Comparison of ENCODE assay signal across 27 cellular contexts in genomic region chr9:112043423-112043822, GRCh38.
DNase-seq lines count a peak whose midpoint lies in the region; ATAC-seq, FAIRE-seq and TF ChIP-seq lines count a peak whose summit lies in the region.
"Had no signal": no experiment of that assay in that cellular context is flagged by ENCODE, and none has a peak within 500 bp of the region (broad histone marks: within the 10 kb centered on the region; RNA-seq: fewer than 3 reads in every experiment).

No MANE protein-coding gene starts in this region.

- H3K23ac ChIP-seq in H1 (ENCODE audit: insufficient read length), result no peak overlapping the region

- TF ChIP-seq RAD21 in H1 (IDR thresholded peaks at IDR 0.05 in 1 of 2, conservative IDR thresholded peaks at IDR 0.05 in 1 of 2; ENCODE audit: low read depth in 2 of 2, low read length in 2 of 2), result no peak

- H3K4me3 Mint-ChIP-seq in nephron, result no peak overlapping the region
- H3K4me3 Mint-ChIP-seq in type B pancreatic cell, result no peak overlapping the region
- H3K4me3 Mint-ChIP-seq: immature natural killer cell; stimulated activated naive CD8-positive, alpha-beta T cell treated with anti-CD3 and anti-CD28 coated beads, Interleukin-15, amount 100 ng/mL, for 72 hours had no signal

- no peaks in the 10 kb centered on the region for H3K23me2 ChIP-seq in H1 (ENCODE audit: low read depth, low read length)

- H2BK5ac ChIP-seq in H1 (ENCODE audit: low read depth, low read length), result no peak overlapping the region

- H3K27ac Mint-ChIP-seq in nephron (peak overlapping the region; percentile 56 to 65 (median 60)), type B pancreatic cell (no peak overlapping the region)
- H3K27ac Mint-ChIP-seq: immature natural killer cell; stimulated activated naive CD8-positive, alpha-beta T cell treated with anti-CD3 and anti-CD28 coated beads, Interleukin-15, amount 100 ng/mL, for 72 hours had no signal

- H3K4me2 ChIP-seq in H1 (ENCODE audit: insufficient read depth in 1 of 2, low read depth in 2 of 2, low read length in 2 of 2), result no peak overlapping the region
- H3K4me2 ChIP-seq: hepatocyte had no signal

- H3K56ac ChIP-seq in H1 (replicated peaks; ENCODE audit: insufficient read length, low read depth, low read length), result no peak overlapping the region

- H2BK120ac ChIP-seq in H1 (replicated peaks; ENCODE audit: low read depth, low read length), result no peak overlapping the region

- no peak for FAIRE-seq in H1 (lab: Jason Lieb, UNC)
- FAIRE-seq: GM18507 had no signal

- TF ChIP-seq CTCF in AG10803 (conservative IDR thresholded peaks at IDR 0.05; ENCODE audit: low read length) (no peak), Panc1 (IDR thresholded peaks at IDR 0.05) (no peak), H1 (IDR thresholded peaks at IDR 0.05; ENCODE audit: control extremely low read depth in 1 of 3, insufficient read depth in 1 of 3, low read depth in 1 of 3, low read length in 3 of 3) (no peak), nephron (IDR thresholded peaks at IDR 0.05; ENCODE audit: unreplicated experiment in 3 of 3) (no peak), type B pancreatic cell (conservative IDR thresholded peaks at IDR 0.05) (no peak)

- ATAC-seq in Panc1 (no peak), HG02840 (IDR thresholded peaks at IDR 0.05; ENCODE audit: low FRiP score, unreplicated experiment) (no peak)
- ATAC-seq: left ventricle myocardium superior; stimulated activated naive CD8-positive, alpha-beta T cell treated with anti-CD3 and anti-CD28 coated beads, Interleukin-15, amount 100 ng/mL, for 72 hours had no signal

- H3K4me3 ChIP-seq in AG10803 (ENCODE audit: low read length) (no peak overlapping the region), Panc1 (ENCODE audit: low read depth in 2 of 2, low read length in 2 of 2) (no peak overlapping the region), H1 (ENCODE audit: extremely low read depth in 1 of 4, insufficient read depth in 2 of 4, low read depth in 3 of 4, low read length in 4 of 4) (no peak overlapping the region), SJCRH30 (no peak overlapping the region)
- H3K4me3 ChIP-seq: hepatocyte, tibial artery had no signal

- no peak overlapping the region for H2AFZ ChIP-seq in H1 (ENCODE audit: low read length)
- H2AFZ ChIP-seq: hepatocyte had no signal

- H2AK5ac ChIP-seq in H1 (ENCODE audit: low read depth, low read length), result no peak overlapping the region

- H3K18ac ChIP-seq in H1 (ENCODE audit: extremely low read depth, low read length), result no peak overlapping the region

- H4K5ac ChIP-seq in H1 (ENCODE audit: insufficient read length, low read depth, low read length), result no peak overlapping the region

- BruUV-seq in Panc1 (replicated peaks; lab: Mats Ljungman, UMichigan), result no TSS peak

- TF ChIP-seq EP300 in H1 (IDR thresholded peaks at IDR 0.05; ENCODE audit: borderline replicate concordance in 1 of 2, low read depth in 2 of 2, low read length in 2 of 2), result no peak

- H2BK20ac ChIP-seq in H1 (ENCODE audit: low read length), result no peak overlapping the region

- H3K36me3 Mint-ChIP-seq in nephron (ENCODE audit: low read depth), result peaks cover 37% of the 10 kb centered on the region
- H3K36me3 Mint-ChIP-seq in type B pancreatic cell, result peaks cover 25% of the 10 kb centered on the region

- CTCF ChIA-PET in Panc1 (lab: Charles Lee) (interaction anchor here (0.7 kb wide), 1 partner anchor 82 kb away, joined by 10 read pairs; no protein-coding TSS in a partner anchor), H1 (lab: Charles Lee; ENCODE audit: partially characterized antibody) (interaction anchor here (0.6 kb wide), 1 partner anchor 74 kb away, joined by 3 read pairs; no protein-coding TSS in a partner anchor)

- peaks cover 4% of the 10 kb centered on the region; the same call in 1 of the 2 replicates for H3K9me3 ChIP-seq in Panc1 (ENCODE audit: control insufficient read depth, insufficient read depth, low read depth, low read length)
- H3K9me3 ChIP-seq in H1 (ENCODE audit: insufficient read depth in 2 of 2, low read depth in 1 of 2, low read length in 1 of 2), result no peaks in the 10 kb centered on the region
- H3K9me3 ChIP-seq in SJCRH30 (replicated peaks), result peaks cover 4% of the 10 kb centered on the region; the same call in 1 of the 2 replicates
- H3K9me3 ChIP-seq: tibial artery had no signal

- no peak overlapping the region for H3K4ac ChIP-seq in H1 (replicated peaks; ENCODE audit: insufficient read length, low read depth, low read length)

- no peaks in the 10 kb centered on the region for H3K79me1 ChIP-seq in H1 (ENCODE audit: low read depth, low read length)

- no peak overlapping the region for H2BK12ac ChIP-seq in H1 (ENCODE audit: low read depth, low read length)

- peaks cover 36% of the 10 kb centered on the region for H3K4me1 Mint-ChIP-seq in nephron
- peaks cover 18% of the 10 kb centered on the region for H3K4me1 Mint-ChIP-seq in type B pancreatic cell (ENCODE audit: unreplicated experiment)

- peaks cover 9% of the 10 kb centered on the region for H3K4me1 ChIP-seq in Panc1 (ENCODE audit: control insufficient read depth, insufficient read depth, low read length)
- peaks cover 5 to 12% (median 9%) of the 10 kb centered on the region in 4 experiments for H3K4me1 ChIP-seq in H1 (replicated peaks in 1 of 4; ENCODE audit: control insufficient read depth in 3 of 4, insufficient read depth in 4 of 4, low read length in 3 of 4)
- peaks cover 26% of the 10 kb centered on the region for H3K4me1 ChIP-seq in SJCRH30

- no peak overlapping the region for H4K8ac ChIP-seq in H1 (ENCODE audit: extremely low read depth, insufficient read depth, low read length)

- TF ChIP-seq POLR2A in H1 (IDR thresholded peaks at IDR 0.05; ENCODE audit: control extremely low read depth in 1 of 2, low read depth in 2 of 2, low read length in 2 of 2), result no peak

- no peaks in the 10 kb centered on the region for H4K20me1 ChIP-seq in H1 (replicated peaks in 1 of 2; ENCODE audit: control insufficient read depth in 1 of 2, insufficient read depth in 2 of 2, low read length in 2 of 2)

- H3K27ac ChIP-seq in Panc1 (ENCODE audit: low read length) (peak overlapping the region; percentile 91), H1 (ENCODE audit: low read depth, low read length) (peak overlapping the region; percentile 23; the same call in 1 of the 2 replicates), SJCRH30 (no peak overlapping the region; the same call in 1 of the 2 replicates)
- H3K27ac ChIP-seq: hepatocyte, tibial artery had no signal

- intact Hi-C loops in Panc1 (cut with micrococcal nuclease; ENCODE audit: unreplicated experiment), result no loop called here

- H3K27me3 ChIP-seq in Panc1 (ENCODE audit: control insufficient read depth, insufficient read depth, low read length) (no peaks in the 10 kb centered on the region), H1 (replicated peaks in 1 of 4; ENCODE audit: control insufficient read depth in 3 of 4, extremely low read depth in 1 of 4, insufficient read depth in 3 of 4, low read length in 3 of 4) (no peaks in the 10 kb centered on the region), SJCRH30 (no peaks in the 10 kb centered on the region)
- H3K27me3 ChIP-seq: hepatocyte, tibial artery had no signal

- H3K79me2 ChIP-seq in H1 (ENCODE audit: control insufficient read depth in 1 of 2, insufficient read depth in 2 of 2, low read length in 2 of 2), result no peaks in the 10 kb centered on the region
- H3K79me2 ChIP-seq: hepatocyte had no signal

- no peak overlapping the region for H4K91ac ChIP-seq in H1 (replicated peaks; ENCODE audit: insufficient read length, low read length)

- no peak overlapping the region for H3K9ac ChIP-seq in H1 (replicated peaks in 1 of 4; ENCODE audit: extremely low read depth in 1 of 4, low read depth in 3 of 4, low read length in 3 of 4)

- DNase-seq in AG10803 (ENCODE audit: low read depth) (peak; percentile 59), Panc1 (ENCODE audit: low read depth, low spot score) (no peak), H1 (ENCODE audit: low read depth in 1 of 2, low spot score in 2 of 2) (no peak), type B pancreatic cell (ENCODE audit: extremely low spot score, unreplicated experiment) (no peak), SJCRH30 (no peak), putamen (ENCODE audit: low spot score) (no peak)
- DNase-seq: activated naive CD4-positive, alpha-beta T cell; activated T-cell treated with anti-CD3 and anti-CD28 coated beads, Interleukin-2, amount 50 U/mL, for 1 hour; amygdala; central memory CD4-positive, alpha-beta T cell; foreskin melanocyte; GDM1; immature natural killer cell; KBM-7; left ventricle myocardium superior; NCI-H1436 treated with DMSO at 0.1 percent for 48 hours; NCI-H2171 treated with DMSO at 0.1 percent for 48 hours; NCI-H524 treated with DMSO at 0.1 percent for 48 hours; retina; stimulated activated CD4-positive, alpha-beta T cell treated with anti-CD3 and anti-CD28 coated beads, Interleukin-12 subunit alpha, Interleukin-12 subunit beta, amount 100 ng/mL, for 4 hours; stimulated activated CD4-positive, alpha-beta T cell treated with anti-CD3 and anti-CD28 coated beads, Interleukin-4, amount 100 ng/mL, for 4 hours; stimulated activated naive CD8-positive, alpha-beta T cell treated with anti-CD3 and anti-CD28 coated beads, Interleukin-15, amount 100 ng/mL, for 72 hours; tibial artery had no signal

- H3K27me3 Mint-ChIP-seq in nephron (ENCODE audit: low read depth) (peaks cover 3% of the 10 kb centered on the region), type B pancreatic cell (no peaks in the 10 kb centered on the region)

- WGBS in H1 (ENCODE audit: extremely low coverage in 1 of 2, insufficient coverage in 1 of 2, insufficient read length in 1 of 2, insufficient replicate concordance in 2 of 2, low coverage in 1 of 2, low lambda C conversion rate in 2 of 2, missing lambda C conversion rate in 1 of 2), 2 experiments, result 80% methylated on average over 1 of the region's 1 CpG; no CpG with 5 or more reads in 1 of the 2 experiments

- in situ Hi-C loops in Panc1 (cut with HindIII; ENCODE audit: low pct_unique_long_range_greater_than_20kb, low sequenced_read_pairs), result no loop called here

- H2BK15ac ChIP-seq in H1 (ENCODE audit: low read length), result no peak overlapping the region

- no peaks in the 10 kb centered on the region for H3K9me3 Mint-ChIP-seq in nephron
- H3K9me3 Mint-ChIP-seq in type B pancreatic cell, result peaks cover 7% of the 10 kb centered on the region

- H3K36me3 ChIP-seq in Panc1 (ENCODE audit: control insufficient read depth, insufficient read depth, low read length) (no peaks in the 10 kb centered on the region), H1 (ENCODE audit: control insufficient read depth in 2 of 4, insufficient read depth in 4 of 4, low read length in 3 of 4) (no peaks in the 10 kb centered on the region), SJCRH30 (no peaks in the 10 kb centered on the region)
- H3K36me3 ChIP-seq: tibial artery had no signal

- POLR2A ChIA-PET in Panc1 (lab: Charles Lee), result no interaction called here
- POLR2A ChIA-PET in H1 (lab: Charles Lee; ENCODE audit: partially characterized antibody), result interaction anchor here (0.5 to 1.2 kb wide), 2 partner anchors 9 to 407 kb away, joined by 3 to 4 read pairs; no protein-coding TSS in a partner anchor

- no peak overlapping the region for H3K14ac ChIP-seq in H1 (ENCODE audit: insufficient read length)

TF ChIP-seq in H1, 55 proteins besides CTCF, POLR2A, EP300 and RAD21 (continues in another document):
- TF ChIP-seq CBX8 (IDR thresholded peaks at IDR 0.05; ENCODE audit: borderline replicate concordance, low read depth, low read length), result no peak
- no peak for TF ChIP-seq SRF (IDR thresholded peaks at IDR 0.05; ENCODE audit: low read depth, low read length)
- TF ChIP-seq SUZ12 (IDR thresholded peaks at IDR 0.05; ENCODE audit: low read length), result no peak
